16 cellular contexts compared by ENCODE assay signal in the genomic region with DNA sequence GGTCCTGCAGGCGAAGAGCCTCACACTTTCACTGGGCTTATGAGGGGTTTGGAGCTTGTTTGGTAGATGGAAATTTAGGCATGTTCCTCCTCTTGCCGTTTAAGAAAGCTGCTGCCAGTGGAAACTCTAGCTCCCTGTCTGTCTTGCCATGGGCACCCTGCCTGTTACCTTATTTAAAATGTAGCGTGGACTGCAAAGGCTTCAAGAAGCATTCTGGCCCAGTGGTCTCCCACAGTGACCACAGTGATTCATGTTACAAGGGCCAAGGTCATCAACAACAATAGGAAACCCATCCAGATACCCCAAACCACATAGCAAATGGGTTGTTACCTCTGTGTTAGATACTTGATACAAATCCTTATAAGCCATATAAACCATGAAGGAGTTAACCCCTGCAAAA.
DNase-seq lines count a peak whose midpoint lies in the region; ATAC-seq and TF ChIP-seq lines count a peak whose summit lies in the region.
"Had no signal": no experiment of that assay in that cellular context is flagged by ENCODE, and none has a peak within 500 bp of the region (broad histone marks: within the 10 kb centered on the region; RNA-seq: fewer than 3 reads in every experiment).

No MANE protein-coding gene starts in this region.

- H2AK5ac ChIP-seq in IMR-90 (ENCODE audit: low read depth, low read length), result no peak overlapping the region

- no peak overlapping the region for H2AK9ac ChIP-seq in IMR-90 (replicated peaks; ENCODE audit: low read depth, low read length, poor library complexity)

- no peak overlapping the region for H2BK20ac ChIP-seq in IMR-90 (ENCODE audit: low read depth, low read length)

- intact Hi-C loops in IMR-90 (cut with micrococcal nuclease), result no loop called here
- intact Hi-C loops in lower leg skin (cut with DNase I; ENCODE audit: low total_unique reads), result no loop called here
- intact Hi-C loops in PC-3 (cut with micrococcal nuclease), result no loop called here

- H3F3A ChIP-seq in neural progenitor cell (ENCODE audit: low read depth), result peaks cover 58% of the 10 kb centered on the region
- H3F3A ChIP-seq in PC-3 (ENCODE audit: low read length, unreplicated experiment), result no peaks in the 10 kb centered on the region

- in situ Hi-C loops in IMR-90 (cut with MboI; ENCODE audit: low sequenced_read_pairs), result no loop called here
- in situ Hi-C loops in astrocyte of the spinal cord (cut with HindIII; ENCODE audit: low sequenced_read_pairs), result no loop called here

- no peaks in the 10 kb centered on the region for H3K9me2 ChIP-seq in PC-3 (replicated peaks; ENCODE audit: low read length)

- H3K4me2 ChIP-seq in IMR-90 (ENCODE audit: low read depth, low read length) (no peak overlapping the region), neural progenitor cell (no peak overlapping the region), PC-3 (ENCODE audit: low read length) (no peak overlapping the region)

- ATAC-seq in IMR-90 (ENCODE audit: low read depth) (no peak), left lobe of liver (no peak), PC-3 (no peak)

- peaks cover 11% of the 10 kb centered on the region for H3K4me1 ChIP-seq in IMR-90 (ENCODE audit: control insufficient read depth, insufficient read depth, low read length)
- peaks cover 20% of the 10 kb centered on the region for H3K4me1 ChIP-seq in neural progenitor cell
- H3K4me1 ChIP-seq in stomach smooth muscle (ENCODE audit: control insufficient read depth, insufficient read depth, low read length), result peaks cover 71% of the 10 kb centered on the region
- no peaks in the 10 kb centered on the region for H3K4me1 ChIP-seq in PC-3 (ENCODE audit: insufficient read depth, low read length)

- H3K27me3 ChIP-seq in IMR-90 (ENCODE audit: control insufficient read depth, insufficient read depth, low read length), result no peaks in the 10 kb centered on the region
- H3K27me3 ChIP-seq in neural progenitor cell, result no peaks in the 10 kb centered on the region
- no peaks in the 10 kb centered on the region for H3K27me3 ChIP-seq in stomach smooth muscle (ENCODE audit: control insufficient read depth in 1 of 2, insufficient read depth in 2 of 2, low read length in 2 of 2)
- no peaks in the 10 kb centered on the region for H3K27me3 ChIP-seq in PC-3 (ENCODE audit: low read length)
- H3K27me3 ChIP-seq: Peyer's patch had no signal

- H3K9me3 Mint-ChIP-seq in neural progenitor cell, result no peaks in the 10 kb centered on the region

- no peak overlapping the region for H2BK15ac ChIP-seq in IMR-90 (ENCODE audit: low read depth, low read length)

- H2BK5ac ChIP-seq in IMR-90 (ENCODE audit: low read depth, low read length, poor library complexity, severe bottlenecking), result no peak overlapping the region

- H4K20me1 ChIP-seq in IMR-90 (ENCODE audit: insufficient read depth, low read length) (peaks cover 4% of the 10 kb centered on the region; the same call in 1 of the 2 replicates), neural progenitor cell (ENCODE audit: low read depth) (peaks cover 83% of the 10 kb centered on the region), PC-3 (ENCODE audit: low read length) (no peaks in the 10 kb centered on the region)

- H3K18ac ChIP-seq in IMR-90 (ENCODE audit: low read depth, low read length), result no peak overlapping the region

- dilution Hi-C loops in IMR-90 (cut with HindIII; ENCODE audit: low sequenced_read_pairs, unreplicated experiment), result no loop called here

- peaks cover 68% of the 10 kb centered on the region for H3K36me3 Mint-ChIP-seq in neural progenitor cell
- H3K36me3 Mint-ChIP-seq: IgD-negative memory B cell had no signal

- H3K79me2 ChIP-seq in neural progenitor cell (ENCODE audit: low read depth) (peaks cover 99% of the 10 kb centered on the region), PC-3 (ENCODE audit: low read length) (no peaks in the 10 kb centered on the region)

- H4K8ac ChIP-seq in IMR-90 (ENCODE audit: low read depth in 2 of 2, low read length in 2 of 2), result no peak overlapping the region

- no peak overlapping the region for H4K91ac ChIP-seq in IMR-90 (ENCODE audit: insufficient read depth, low read depth, low read length)

- CTCF ChIA-PET in IMR-90 (lab: Yijun Ruan, JAX) (no interaction called here), PC-3 (lab: Charles Lee) (interaction anchor here (0.6 kb wide), 1 partner anchor 147 kb away, joined by 4 read pairs; no protein-coding TSS in a partner anchor)

- H2BK120ac ChIP-seq in IMR-90 (ENCODE audit: low read depth, low read length), result no peak overlapping the region

- H3K9me3 ChIP-seq in IMR-90 (ENCODE audit: control insufficient read depth, insufficient read depth, low read length) (no peaks in the 10 kb centered on the region), neural progenitor cell (ENCODE audit: low read depth) (no peaks in the 10 kb centered on the region), stomach smooth muscle (ENCODE audit: control insufficient read depth in 2 of 2, low read length in 2 of 2) (no peaks in the 10 kb centered on the region), PC-3 (ENCODE audit: low read length) (no peaks in the 10 kb centered on the region)
- H3K9me3 ChIP-seq: Peyer's patch had no signal

- no peak overlapping the region for H3K4ac ChIP-seq in IMR-90 (ENCODE audit: low read depth, low read length)

- H3K27ac Mint-ChIP-seq in neural progenitor cell, result no peak overlapping the region
- H3K27ac Mint-ChIP-seq: IgD-negative memory B cell had no signal

- no peaks in the 10 kb centered on the region for H3K27me3 Mint-ChIP-seq in neural progenitor cell (ENCODE audit: insufficient read depth, low read depth)
- H3K27me3 Mint-ChIP-seq: IgD-negative memory B cell had no signal

- H3K4me3 ChIP-seq in IMR-90 (ENCODE audit: insufficient read depth, low read depth, low read length) (no peak overlapping the region), astrocyte of the spinal cord (ENCODE audit: low read depth, low read length) (no peak overlapping the region), neural progenitor cell (no peak overlapping the region), stomach smooth muscle (ENCODE audit: low read length in 2 of 2) (no peak overlapping the region), lower leg skin (ENCODE audit: low read depth, poor library complexity, severe bottlenecking) (no peak overlapping the region), PC-3 (ENCODE audit: low read length) (no peak overlapping the region)
- H3K4me3 ChIP-seq: Peyer's patch had no signal

- POLR2A ChIA-PET in IMR-90 (lab: Charles Lee; ENCODE audit: unreplicated experiment), result no interaction called here
- POLR2A ChIA-PET in PC-3 (lab: Charles Lee; ENCODE audit: unreplicated experiment), result no interaction called here

- H3K27ac ChIP-seq in IMR-90 (ENCODE audit: insufficient read depth, low read length), result no peak overlapping the region
- peak overlapping the region; percentile 43 for H3K27ac ChIP-seq in neural progenitor cell
- peak overlapping the region; percentile 86 for H3K27ac ChIP-seq in stomach smooth muscle (ENCODE audit: low read length)
- no peak overlapping the region for H3K27ac ChIP-seq in PC-3 (ENCODE audit: low read length)
- H3K27ac ChIP-seq: Peyer's patch had no signal

- TF ChIP-seq POLR2A in IMR-90 (IDR thresholded peaks at IDR 0.05; ENCODE audit: low read depth, low read length), result no peak
- TF ChIP-seq POLR2A in lower leg skin (IDR thresholded peaks at IDR 0.05), result no peak

- H3K4me1 Mint-ChIP-seq in neural progenitor cell, result peaks cover 11% of the 10 kb centered on the region
- H3K4me1 Mint-ChIP-seq: IgD-negative memory B cell had no signal

- BruUV-seq in IMR-90 (replicated peaks; lab: Mats Ljungman, UMichigan) (no TSS peak), PC-3 (replicated peaks; lab: Mats Ljungman, UMichigan) (no TSS peak)

- H3K79me1 ChIP-seq in IMR-90 (ENCODE audit: low read depth in 1 of 2, low read length in 2 of 2), result peaks cover 0 to 19% of the 10 kb centered on the region in 2 experiments; a peak in 2 of 4 replicates

- H3K23ac ChIP-seq in IMR-90 (ENCODE audit: low read depth, low read length), result 0 out of 2 replicates have a peak overlapping the region, but pooled peaks have one; percentile 7

- H3K36me3 ChIP-seq in IMR-90 (ENCODE audit: control insufficient read depth, insufficient read depth, low read length) (peaks cover 11% of the 10 kb centered on the region), neural progenitor cell (peaks cover 36% of the 10 kb centered on the region), stomach smooth muscle (ENCODE audit: control insufficient read depth in 2 of 2, insufficient read depth in 2 of 2, low read length in 2 of 2) (peaks cover 28 to 62% of the 10 kb centered on the region in 2 donors), PC-3 (ENCODE audit: low read depth, low read length) (no peaks in the 10 kb centered on the region)
- H3K36me3 ChIP-seq: Peyer's patch had no signal

- H3K56ac ChIP-seq in IMR-90 (ENCODE audit: extremely low read depth, insufficient read depth, low read length), result no peak overlapping the region

- DNase-seq in IMR-90 (no peak), astrocyte of the spinal cord (ENCODE audit: low read depth, low spot score) (peak; percentile 66), neural progenitor cell (ENCODE audit: low spot score) (no peak), left lobe of liver (ENCODE audit: low spot score) (no peak), lower leg skin (ENCODE audit: low spot score in 2 of 2) (no peak), PC-3 (no peak)
- DNase-seq in stimulated activated CD4-positive, alpha-beta T cell treated with anti-CD3 and anti-CD28 coated beads, Interleukin-1b, Interleukin-23, amount 100 ng/mL, for 48 hours, result no peak
- DNase-seq: Calu3, DMS79, HCEC 1CT, NCI-H1048, NCI-H345, Peyer's patch, SHP77 treated with DMSO at 0.1 percent for 48 hours had no signal

- H3K9ac ChIP-seq in IMR-90 (ENCODE audit: low read depth, low read length) (no peak overlapping the region), neural progenitor cell (no peak overlapping the region), stomach smooth muscle (ENCODE audit: low read length in 2 of 2) (peak overlapping the region in 1 of 2 donors; percentile 8), PC-3 (ENCODE audit: low read length) (no peak overlapping the region)

- H3K4me3 Mint-ChIP-seq in neural progenitor cell, result no peak overlapping the region
- H3K4me3 Mint-ChIP-seq: IgD-negative memory B cell had no signal

- TF ChIP-seq CTCF in IMR-90 (conservative IDR thresholded peaks at IDR 0.05; ENCODE audit: low read depth, low read length) (no peak), astrocyte of the spinal cord (IDR thresholded peaks at IDR 0.05; ENCODE audit: low read depth, low read length) (no peak), neural progenitor cell (IDR thresholded peaks at IDR 0.05) (no peak), lower leg skin (IDR thresholded peaks at IDR 0.05) (no peak), PC-3 (conservative IDR thresholded peaks at IDR 0.05; ENCODE audit: low read depth, low read length) (no peak)

- H2AFZ ChIP-seq in IMR-90 (replicated peaks; ENCODE audit: low read length, poor library complexity) (no peak overlapping the region), neural progenitor cell (replicated peaks) (no peak overlapping the region), PC-3 (ENCODE audit: low read length) (no peak overlapping the region)

- H3K14ac ChIP-seq in IMR-90 (replicated peaks; ENCODE audit: low read depth, low read length), result no peak overlapping the region

- WGBS in IMR-90 (ENCODE audit: extremely low coverage in 2 of 2, insufficient read length in 1 of 2), 2 experiments, result no CpG with 5 or more reads among the region's 3 CpGs
- WGBS in lower leg skin, 2 donors, result 90 to 91% methylated on average over 3 of the region's 3 CpGs

- no peak for TF ChIP-seq RAD21 in IMR-90 (IDR thresholded peaks at IDR 0.05; ENCODE audit: low read length)

- no peak overlapping the region for H4K5ac ChIP-seq in IMR-90 (ENCODE audit: low read depth, low read length)

- H3K9me1 ChIP-seq in IMR-90 (ENCODE audit: insufficient read depth, low read length), result peaks cover 17% of the 10 kb centered on the region

Comparison
In these comparisons a context has a peak if more than half of its experiments do, and no peak if none do; other contexts are left out.
1. H3K27ac ChIP-seq: peak in neural progenitor cell (single experiment) and stomach smooth muscle (single experiment); none in IMR-90 (single experiment) and PC-3 (single experiment).